ENCODE assay signal across 18 cellular contexts in genomic region chr1:91735266-91735845, GRCh38.
DNase-seq lines count a peak whose midpoint lies in the region; ATAC-seq and TF ChIP-seq lines count a peak whose summit lies in the region.
"Had no signal": no experiment of that assay in that cellular context is flagged by ENCODE, and none has a peak within 500 bp of the region (broad histone marks: within the 10 kb centered on the region; RNA-seq: fewer than 3 reads in every experiment).

No MANE protein-coding gene starts in this region.

- no peak overlapping the region for H4K91ac ChIP-seq in mesenchymal stem cell (ENCODE audit: low read length)

- H3K4ac ChIP-seq in mesenchymal stem cell (ENCODE audit: low read depth in 1 of 2, low read length in 2 of 2), result no peak overlapping the region

- H3K9ac ChIP-seq in mesenchymal stem cell (ENCODE audit: low read length), result no peak overlapping the region

- peak overlapping the region; percentile 82 for H3K4me3 Mint-ChIP-seq in natural killer cell treated with Interleukin-12 subunit alpha and Interleukin-12 subunit beta and Interleukin-15 and Interleukin-18, amount 100 ng/mL, for 72 hours
- H3K4me3 Mint-ChIP-seq in CD4-positive, alpha-beta T cell, result no peak overlapping the region
- H3K4me3 Mint-ChIP-seq: activated CD4-positive, alpha-beta T cell treated with anti-CD3 and anti-CD28 coated beads, Interleukin-2, amount 10 ng/mL, durations not matched to agents 24 days and 14 days; nephron progenitor cell had no signal

- H3K36me3 Mint-ChIP-seq in natural killer cell treated with Interleukin-12 subunit alpha and Interleukin-12 subunit beta and Interleukin-15 and Interleukin-18, amount 100 ng/mL, for 72 hours, result peaks cover 22% of the 10 kb centered on the region
- H3K36me3 Mint-ChIP-seq in CD4-positive, alpha-beta T cell (ENCODE audit: low read depth), result peaks cover 22% of the 10 kb centered on the region

- H3K23ac ChIP-seq in mesenchymal stem cell (ENCODE audit: low read length in 2 of 2), result no peak overlapping the region

- H3K36me3 ChIP-seq in right atrium auricular region (peaks cover 29% of the 10 kb centered on the region), heart left ventricle (peaks cover 0 to 24% (median 3%) of the 10 kb centered on the region in 9 donors), esophagus muscularis mucosa (peaks cover 0 to 20% (median 11%) of the 10 kb centered on the region in 4 donors), mesenchymal stem cell (ENCODE audit: control insufficient read depth in 1 of 2, insufficient read depth in 2 of 2, low read depth in 1 of 2, low read length in 2 of 2) (peaks cover 0 to 93% of the 10 kb centered on the region in 2 experiments), lower lobe of right lung (peaks cover 8% of the 10 kb centered on the region)

- H3K4me1 ChIP-seq in right atrium auricular region, result peaks cover 0 to 38% of the 10 kb centered on the region in 2 donors
- peaks cover 0 to 69% (median 33%) of the 10 kb centered on the region in 12 donors for H3K4me1 ChIP-seq in heart left ventricle
- peaks cover 68 to 99% (median 93%) of the 10 kb centered on the region in 4 donors for H3K4me1 ChIP-seq in esophagus muscularis mucosa
- peaks cover 28% of the 10 kb centered on the region for H3K4me1 ChIP-seq in mesenchymal stem cell (ENCODE audit: control insufficient read depth, insufficient read depth, low read depth, low read length)
- peaks cover 35% of the 10 kb centered on the region for H3K4me1 ChIP-seq in lower lobe of right lung

- H2BK12ac ChIP-seq in mesenchymal stem cell (ENCODE audit: low read length in 2 of 2), result no peak overlapping the region

- TF ChIP-seq EP300 in esophagus muscularis mucosa (IDR thresholded peaks at IDR 0.05), result no peak

- no peaks in the 10 kb centered on the region for H3K27me3 Mint-ChIP-seq in natural killer cell treated with Interleukin-12 subunit alpha and Interleukin-12 subunit beta and Interleukin-15 and Interleukin-18, amount 100 ng/mL, for 72 hours
- H3K27me3 Mint-ChIP-seq in CD4-positive, alpha-beta T cell, result no peaks in the 10 kb centered on the region

- TF ChIP-seq POLR2A in heart left ventricle (IDR thresholded peaks at IDR 0.05) (no peak), esophagus muscularis mucosa (IDR thresholded peaks at IDR 0.05; ENCODE audit: low read depth) (no peak)

- H3K9me3 ChIP-seq in right atrium auricular region (no peaks in the 10 kb centered on the region), heart left ventricle (no peaks in the 10 kb centered on the region), esophagus muscularis mucosa (no peaks in the 10 kb centered on the region), mesenchymal stem cell (ENCODE audit: control insufficient read depth, low read length) (no peaks in the 10 kb centered on the region), lower lobe of right lung (no peaks in the 10 kb centered on the region)
- H3K9me3 ChIP-seq in CD4-positive, alpha-beta T cell (ENCODE audit: control insufficient read depth, low read length), result no peaks in the 10 kb centered on the region
- H3K9me3 ChIP-seq: tibial nerve had no signal

- H2BK15ac ChIP-seq in mesenchymal stem cell (ENCODE audit: low read depth, poor library complexity, severe bottlenecking), result no peak overlapping the region

- H3K27ac ChIP-seq in right atrium auricular region (peak overlapping the region; percentile 65 to 83), heart left ventricle (peak overlapping the region in 5 of 12 donors; percentile 29 to 92 (median 75)), esophagus muscularis mucosa (replicated peaks in 1 of 4) (peak overlapping the region; percentile 79 to 90 (median 87)), mesenchymal stem cell (ENCODE audit: low read length, poor library complexity, severe bottlenecking) (no peak overlapping the region), lower lobe of right lung (no peak overlapping the region)
- no peak overlapping the region for H3K27ac ChIP-seq in CD4-positive, alpha-beta T cell (ENCODE audit: low read depth, low read length)

- intact Hi-C loops in heart left ventricle (cut with DNase I) (loop anchor here in 3 of 10 donors (10.0 kb wide), 2 partner anchors 139 to 149 kb away; partner anchors contain the start of gene TGFBR3 (in 2 of the 3)), esophagus muscularis mucosa (cut with DNase I) (loop anchor here (5.0 kb wide), 1 partner anchor 92 kb away; no protein-coding TSS in a partner anchor), lower lobe of right lung (cut with DNase I) (no loop called here)
- intact Hi-C loops in CD4-positive, alpha-beta T cell (cut with DNase I, micrococcal nuclease), result no loop called here

- H2BK5ac ChIP-seq in mesenchymal stem cell (ENCODE audit: low read depth, low read length, poor library complexity, severe bottlenecking), result no peak overlapping the region

- no peak overlapping the region for H2BK120ac ChIP-seq in mesenchymal stem cell (ENCODE audit: low read depth, low read length)

- no peak overlapping the region for H2AK5ac ChIP-seq in mesenchymal stem cell (ENCODE audit: low read length, severe bottlenecking)

- WGBS in heart left ventricle, 4 donors, result 64 to 77% (median 73%) methylated on average over 4 of the region's 4 CpGs
- 71% methylated on average over 4 of the region's 4 CpGs for WGBS in esophagus muscularis mucosa
- WGBS in mesenchymal stem cell, result 86% methylated on average over 3 of the region's 4 CpGs

- H3K4me3 ChIP-seq in right atrium auricular region, result no peak overlapping the region
- no peak overlapping the region for H3K4me3 ChIP-seq in heart left ventricle
- H3K4me3 ChIP-seq in esophagus muscularis mucosa, result no peak overlapping the region
- H3K4me3 ChIP-seq in mesenchymal stem cell (ENCODE audit: insufficient read depth in 1 of 2, low read depth in 1 of 2, low read length in 2 of 2), result no peak overlapping the region
- H3K4me3 ChIP-seq in lower lobe of right lung, result no peak overlapping the region
- H3K4me3 ChIP-seq: tibial nerve had no signal

- no peak overlapping the region for H3K14ac ChIP-seq in mesenchymal stem cell (ENCODE audit: low read length in 2 of 2)

- DNase-seq in right atrium auricular region (ENCODE audit: low spot score) (no peak), heart left ventricle (no peak), esophagus muscularis mucosa (ENCODE audit: extremely low spot score) (no peak), mesenchymal stem cell (no peak), lower lobe of right lung (no peak), NCI-H187 (lab: John Stamatoyannopoulos, UW) (no peak)
- DNase-seq in natural killer cell treated with Interleukin-12 subunit alpha and Interleukin-12 subunit beta and Interleukin-15 and Interleukin-18, amount 100 ng/mL, for 72 hours (ENCODE audit: low spot score), result no peak
- no peak for DNase-seq in CD4-positive, alpha-beta T cell
- DNase-seq: activated CD4-positive, alpha-beta T cell treated with anti-CD3 and anti-CD28 coated beads, Interleukin-2, amount 10 ng/mL, durations not matched to agents 24 days and 14 days; mesendoderm; NCI-H1436; NCI-H69; nephron progenitor cell; Right ventricle myocardium superior; stimulated activated naive CD8-positive, alpha-beta T cell treated with anti-CD3 and anti-CD28 coated beads, Interleukin-15, Interleukin-2, amounts not matched to agents 100 U/mL and 50 U/mL, for 24 hours; SW 1271 had no signal

- H3K18ac ChIP-seq in mesenchymal stem cell (ENCODE audit: low read depth in 1 of 2, low read length in 2 of 2), result no peak overlapping the region

- H3K9me3 Mint-ChIP-seq in natural killer cell treated with Interleukin-12 subunit alpha and Interleukin-12 subunit beta and Interleukin-15 and Interleukin-18, amount 100 ng/mL, for 72 hours, result peaks cover 3% of the 10 kb centered on the region
- H3K9me3 Mint-ChIP-seq in CD4-positive, alpha-beta T cell, result no peaks in the 10 kb centered on the region

- H3K4me1 Mint-ChIP-seq in natural killer cell treated with Interleukin-12 subunit alpha and Interleukin-12 subunit beta and Interleukin-15 and Interleukin-18, amount 100 ng/mL, for 72 hours (ENCODE audit: low read depth in 2 of 2), result peaks cover 73 to 74% of the 10 kb centered on the region in 2 donors
- H3K4me1 Mint-ChIP-seq in CD4-positive, alpha-beta T cell (ENCODE audit: low read depth), result peaks cover 29% of the 10 kb centered on the region

- TF ChIP-seq CTCF in right atrium auricular region (IDR thresholded peaks at IDR 0.05) (no peak), heart left ventricle (IDR thresholded peaks at IDR 0.05) (no peak), esophagus muscularis mucosa (IDR thresholded peaks at IDR 0.05) (no peak), lower lobe of right lung (IDR thresholded peaks at IDR 0.05) (no peak)
- TF ChIP-seq CTCF in CD4-positive, alpha-beta T cell (IDR thresholded peaks at IDR 0.05), result no peak

- H3K79me1 ChIP-seq in mesenchymal stem cell (replicated peaks; ENCODE audit: low read length, poor library complexity, severe bottlenecking), result peaks cover 12% of the 10 kb centered on the region

- ATAC-seq in heart left ventricle (no peak), lower lobe of right lung (no peak)
- ATAC-seq in natural killer cell treated with Interleukin-12 subunit alpha and Interleukin-12 subunit beta and Interleukin-15 and Interleukin-18, amount 100 ng/mL, for 72 hours, result no peak
- no peak for ATAC-seq in CD4-positive, alpha-beta T cell (ENCODE audit: poor library complexity)
- ATAC-seq: stimulated activated naive CD8-positive, alpha-beta T cell treated with anti-CD3 and anti-CD28 coated beads, Interleukin-15, Interleukin-2, amounts not matched to agents 100 U/mL and 50 U/mL, for 24 hours had no signal

- peak overlapping the region; percentile 80 to 94 for H3K27ac Mint-ChIP-seq in natural killer cell treated with Interleukin-12 subunit alpha and Interleukin-12 subunit beta and Interleukin-15 and Interleukin-18, amount 100 ng/mL, for 72 hours
- H3K27ac Mint-ChIP-seq in CD4-positive, alpha-beta T cell, result no peak overlapping the region
- H3K27ac Mint-ChIP-seq: activated CD4-positive, alpha-beta T cell treated with anti-CD3 and anti-CD28 coated beads, Interleukin-2, amount 10 ng/mL, durations not matched to agents 24 days and 14 days; activated T-helper 2 cell treated with anti-CD3 and anti-CD28 coated beads, Interferon-gamma antibody, Interleukin-2, Interleukin-4, amounts not matched to agents 10 μg/mL and 5 μg/mL and 100 μg/mL, durations not matched to agents 14 hours and 24 hours and 36 hours had no signal

- POLR2A ChIA-PET in CD4-positive, alpha-beta T cell (lab: Charles Lee), result no interaction called here

- H3K4me2 ChIP-seq in mesenchymal stem cell (ENCODE audit: low read length, poor library complexity, severe bottlenecking), result no peak overlapping the region

- H4K8ac ChIP-seq in mesenchymal stem cell (ENCODE audit: low read length), result no peak overlapping the region

- no peak overlapping the region for H2AFZ ChIP-seq in mesenchymal stem cell (ENCODE audit: low read depth, low read length)

- CTCF ChIA-PET in CD4-positive, alpha-beta T cell (lab: Charles Lee), result no interaction called here

- H3K27me3 ChIP-seq in right atrium auricular region (no peaks in the 10 kb centered on the region), heart left ventricle (no peaks in the 10 kb centered on the region), esophagus muscularis mucosa (no peaks in the 10 kb centered on the region), mesenchymal stem cell (ENCODE audit: control insufficient read depth in 1 of 2, insufficient read depth in 1 of 2, low read length in 2 of 2) (no peaks in the 10 kb centered on the region), lower lobe of right lung (ENCODE audit: low read depth) (no peaks in the 10 kb centered on the region)
- H3K27me3 ChIP-seq in CD4-positive, alpha-beta T cell (ENCODE audit: control insufficient read depth, insufficient read depth, low read length), result no peaks in the 10 kb centered on the region
- H3K27me3 ChIP-seq: tibial nerve had no signal

Comparison
In these comparisons a context has a peak if more than half of its experiments do, and no peak if none do; other contexts are left out.
1. H3K27ac ChIP-seq: peak in right atrium auricular region (2 of 2) and esophagus muscularis mucosa (4 of 4); none in mesenchymal stem cell (single experiment), lower lobe of right lung (single experiment) and CD4-positive, alpha-beta T cell (single experiment).